ENCODE assay signal across 16 cellular contexts in genomic region chr22:31126128-31126868, GRCh38. TPM values are rescaled to one million over a fixed set of nuclear protein-coding genes. Genes with fewer than 3 reads are reported as not detected.
DNase-seq lines count a peak whose midpoint lies in the region; ATAC-seq and TF ChIP-seq lines count a peak whose summit lies in the region.
"Had no signal": no experiment of that assay in that cellular context is flagged by ENCODE, and none has a peak within 500 bp of the region (broad histone marks: within the 10 kb centered on the region; RNA-seq: fewer than 3 reads in every experiment).

No MANE protein-coding gene starts in this region.

- no peaks in the 10 kb centered on the region for H3K9me3 ChIP-seq in endodermal cell (ENCODE audit: control insufficient read depth, low read length)
- H3K9me3 ChIP-seq: SJSA1 had no signal

- H3K36me3 Mint-ChIP-seq in endodermal cell (ENCODE audit: low read depth) (no peaks in the 10 kb centered on the region), progenitor cell of endocrine pancreas (ENCODE audit: insufficient read depth) (no peaks in the 10 kb centered on the region)

- no peak overlapping the region for H3K27ac ChIP-seq in endodermal cell (ENCODE audit: low read depth, low read length)
- H3K27ac ChIP-seq: SJSA1 had no signal

- DNase-seq in DMS53 (lab: John Stamatoyannopoulos, UW) (peak; percentile 9), DMS53 treated with DMSO at 0.1 percent for 48 hours (lab: John Stamatoyannopoulos, UW; ENCODE audit: unreplicated experiment) (no peak), NCI-H2029 (lab: John Stamatoyannopoulos, UW) (peak; percentile 49), endodermal cell (peak; percentile 52), progenitor cell of endocrine pancreas (ENCODE audit: low spot score, unreplicated experiment) (no peak), Ammon's horn (ENCODE audit: low spot score) (no peak), NK-92 (lab: John Stamatoyannopoulos, UW; ENCODE audit: unreplicated experiment) (no peak)
- DNase-seq: NCI-H1694; NCI-H2171; NK-92 treated with Interleukin-12 subunit alpha and Interleukin-12 subunit beta, amount 100 ng/mL, for 24 hours; SW 1271 had no signal

- 87 to 90% methylated on average over 3 to 22 of the region's 22 CpGs for WGBS in endodermal cell (ENCODE audit: insufficient coverage in 1 of 2, insufficient read length in 1 of 2), 2 experiments

- H3K4me3 ChIP-seq in endodermal cell (ENCODE audit: low read length): no peak overlapping the region
- H3K4me3 ChIP-seq: SJSA1 had no signal

- H3K36me3 ChIP-seq in endodermal cell (ENCODE audit: control insufficient read depth, insufficient read depth, low read length): no peaks in the 10 kb centered on the region
- H3K36me3 ChIP-seq: SJSA1 had no signal

- H3K4me3 Mint-ChIP-seq in endodermal cell: no peak overlapping the region
- H3K4me3 Mint-ChIP-seq in progenitor cell of endocrine pancreas (ENCODE audit: low read depth): no peak overlapping the region
- H3K4me3 Mint-ChIP-seq: T-helper 2 cell treated with Interferon-gamma antibody and Interleukin-4, amounts not matched to agents 5 μg/mL and 100 μg/mL, for 36 hours had no signal

- H3K27ac Mint-ChIP-seq in endodermal cell: no peak overlapping the region
- no peak overlapping the region for H3K27ac Mint-ChIP-seq in progenitor cell of endocrine pancreas
- H3K27ac Mint-ChIP-seq: T-helper 2 cell treated with Interferon-gamma antibody and Interleukin-4, amounts not matched to agents 5 μg/mL and 100 μg/mL, for 36 hours had no signal

- no peaks in the 10 kb centered on the region for H3K4me1 ChIP-seq in endodermal cell (ENCODE audit: control insufficient read depth, insufficient read depth, low read length)

- H3K9me3 Mint-ChIP-seq in endodermal cell (no peaks in the 10 kb centered on the region), progenitor cell of endocrine pancreas (ENCODE audit: low read depth) (no peaks in the 10 kb centered on the region)
- H3K9me3 Mint-ChIP-seq: T-helper 2 cell treated with Interferon-gamma antibody and Interleukin-4, amounts not matched to agents 5 μg/mL and 100 μg/mL, for 36 hours had no signal

- ATAC-seq in GM21381 (IDR thresholded peaks at IDR 0.05; ENCODE audit: unreplicated experiment): no peak

- no peak for TF ChIP-seq CTCF in endodermal cell (conservative IDR thresholded peaks at IDR 0.05)
- TF ChIP-seq CTCF in progenitor cell of endocrine pancreas (IDR thresholded peaks at IDR 0.05; ENCODE audit: unreplicated experiment): no peak

- H3K27me3 Mint-ChIP-seq in endodermal cell (ENCODE audit: insufficient read depth): peaks cover 5% of the 10 kb centered on the region
- no peaks in the 10 kb centered on the region for H3K27me3 Mint-ChIP-seq in progenitor cell of endocrine pancreas

- no peaks in the 10 kb centered on the region for H3K27me3 ChIP-seq in endodermal cell (ENCODE audit: control insufficient read depth, insufficient read depth, low read length, poor library complexity, severe bottlenecking)
- H3K27me3 ChIP-seq: SJSA1 had no signal

- H3K9ac ChIP-seq in endodermal cell (ENCODE audit: extremely low read depth, low read length, poor library complexity, severe bottlenecking): no peak overlapping the region

- H3K4me1 Mint-ChIP-seq in endodermal cell: no peaks in the 10 kb centered on the region
- H3K4me1 Mint-ChIP-seq in progenitor cell of endocrine pancreas (ENCODE audit: low read depth): peaks cover 6% of the 10 kb centered on the region

RNA-seq across cellular contexts. Expression of gene INPP5J, which starts 3.5 kb away (rescaled TPM):
- 1 to 10 TPM; 3.5 to 5.4 TPM for total RNA-seq in endodermal cell
- 2.8 TPM for polyA plus RNA-seq in endodermal cell (2013, experiment 1 of 2)
- polyA plus RNA-seq in endodermal cell (2013, experiment 2 of 2): 2.0 TPM
- total RNA-seq in progenitor cell of endocrine pancreas: 14.8 and 17.9 TPM in 2 replicates

RNA-seq across cellular contexts. Expression of gene PLA2G3, which starts 14.0 kb away (rescaled TPM):
- total RNA-seq in endodermal cell (1 to 10 TPM; 4.1 to 4.6 TPM), progenitor cell of endocrine pancreas (2.6 and 4.6 TPM in 2 replicates)
- 13.1 TPM for polyA plus RNA-seq in endodermal cell (2013, experiment 1 of 2)
- 15.3 TPM for polyA plus RNA-seq in endodermal cell (2013, experiment 2 of 2)
- total RNA-seq: A172, NCI-H460, SJSA1 had no signal

RNA-seq across cellular contexts. Expression of gene SELENOM, which starts 18.9 kb away (rescaled TPM):
- total RNA-seq in endodermal cell (10 to 100 TPM in 1 of 2 donors, 1 to 10 TPM in 1; 8.0 to 10.4 TPM), progenitor cell of endocrine pancreas (3.1 and 3.7 TPM in 2 replicates)
- polyA plus RNA-seq in endodermal cell (2013, experiment 1 of 2): 27.7 TPM
- 20.3 TPM for polyA plus RNA-seq in endodermal cell (2013, experiment 2 of 2)

RNA-seq across cellular contexts. Expression of gene RNF185, which starts 33.7 kb away (rescaled TPM):
- total RNA-seq in endodermal cell: 10 to 100 TPM; 18.9 to 21.7 TPM
- polyA plus RNA-seq in endodermal cell (2013, experiment 1 of 2): 30.3 TPM
- 28.4 TPM for polyA plus RNA-seq in endodermal cell (2013, experiment 2 of 2)
- total RNA-seq in progenitor cell of endocrine pancreas: 27.3 and 27.4 TPM in 2 replicates

RNA-seq across cellular contexts. Expression of gene SMTN, which starts 45.2 kb away (rescaled TPM):
- 10 to 100 TPM; 23.6 to 35.8 TPM for total RNA-seq in endodermal cell
- 31.8 TPM for polyA plus RNA-seq in endodermal cell (2013, experiment 1 of 2)
- 25.8 TPM for polyA plus RNA-seq in endodermal cell (2013, experiment 2 of 2)
- 40.8 and 48.0 TPM in 2 replicates for total RNA-seq in progenitor cell of endocrine pancreas

Comparison
In these comparisons a context has a peak if more than half of its experiments do, and no peak if none do; other contexts are left out.
1. DNase-seq: peak in DMS53 (single experiment), NCI-H2029 (single experiment) and endodermal cell (single experiment); none in DMS53 treated with DMSO at 0.1 percent for 48 hours (single experiment), progenitor cell of endocrine pancreas (single experiment), Ammon's horn (single experiment) and NK-92 (single experiment).